ENCODE assay signal across 1 cellular context in the genomic region with DNA sequence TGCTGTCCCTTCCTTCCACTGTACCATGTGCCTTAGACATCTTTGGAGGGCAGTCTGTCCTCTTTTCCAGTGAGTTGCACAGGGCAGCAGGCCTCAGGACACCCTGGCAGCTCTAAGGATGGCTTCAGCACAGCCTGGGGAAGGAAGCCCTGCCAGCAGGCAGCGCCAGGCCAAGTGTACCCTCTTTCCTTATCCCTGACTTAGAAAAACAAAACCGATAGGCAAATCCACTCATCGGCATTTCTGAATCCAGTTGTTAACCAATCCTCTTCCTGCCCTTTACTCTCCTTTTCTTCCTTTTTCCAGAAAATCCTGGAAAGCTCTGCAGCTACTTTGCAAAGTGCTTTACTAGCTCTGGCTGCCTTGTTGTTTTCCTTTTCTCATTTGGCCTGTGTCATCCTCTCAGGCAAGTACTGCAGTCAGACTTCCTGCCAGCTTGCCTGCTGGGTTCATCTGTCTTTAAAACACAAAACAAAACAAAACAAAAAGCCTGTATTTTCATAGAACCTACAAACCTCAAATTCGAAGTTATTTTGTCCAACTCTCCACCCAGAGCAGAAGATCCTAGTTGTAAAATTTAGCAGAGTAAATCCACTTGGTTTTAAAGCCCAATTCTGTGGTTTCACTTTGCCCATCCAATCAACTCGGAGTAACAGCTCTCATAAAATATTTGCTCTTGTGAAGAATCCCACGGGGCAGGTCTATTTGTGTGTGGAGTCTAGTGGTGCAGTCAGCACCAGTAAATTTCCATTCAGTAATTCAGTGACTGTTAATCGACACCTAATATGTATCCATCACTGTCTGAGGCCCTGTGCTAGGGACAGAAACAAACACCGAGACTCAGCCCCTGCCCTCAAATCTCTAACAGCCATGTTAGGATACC.
TF ChIP-seq lines count a peak whose summit lies in the region.

No MANE protein-coding gene starts in this region.

TF ChIP-seq in H1, 55 proteins besides CTCF, POLR2A, EP300 and RAD21:
- TF ChIP-seq ZNF274 (IDR thresholded peaks at IDR 0.05; ENCODE audit: borderline replicate concordance, extremely low read depth, low read length) (no peak), TAF1 (IDR thresholded peaks at IDR 0.05; ENCODE audit: low read depth, low read length) (0 out of 2 replicates have a peak, but pooled peaks have one; percentile 30)
